ENCODE assay signal across 29 cellular contexts in genomic region chr3:69378112-69378799, GRCh38.
"Had no signal": no experiment of that assay in that cellular context is flagged by ENCODE, and none has a peak within 500 bp of the region (broad histone marks: within the 10 kb centered on the region; RNA-seq: fewer than 3 reads in every experiment).

No MANE protein-coding gene starts in this region.

- H3K4me3 Mint-ChIP-seq: activated naive CD8-positive, alpha-beta T cell treated with anti-CD3 and anti-CD28 coated beads, Interleukin-2, amount 50 U/mL, for 24 hours; central memory CD8-positive, alpha-beta T cell; natural killer cell; neural progenitor cell; T-helper 1 cell treated with Interleukin-12 subunit alpha and Interleukin-12 subunit beta and Interleukin-4 antibody, amounts not matched to agents 30 μg/mL and 1 μg/mL, for 36 hours had no signal

- FAIRE-seq: colon, endometrium, TTC549 had no signal

- H3K9ac ChIP-seq: neural progenitor cell had no signal

- H3K9me3 ChIP-seq: esophagus squamous epithelium, heart right ventricle, spleen, testis had no signal

- H3K4me3 ChIP-seq: esophagus squamous epithelium, heart right ventricle, neural progenitor cell, spleen, testis had no signal

- H3K36me3 Mint-ChIP-seq: natural killer cell, neural progenitor cell had no signal

- H3K27ac Mint-ChIP-seq: activated naive CD8-positive, alpha-beta T cell treated with anti-CD3 and anti-CD28 coated beads, Interleukin-2, amount 50 U/mL, for 24 hours; natural killer cell; neural progenitor cell; T-helper 1 cell treated with Interleukin-12 subunit alpha and Interleukin-12 subunit beta and Interleukin-4 antibody, amounts not matched to agents 30 μg/mL and 1 μg/mL, for 36 hours had no signal

- H3K27me3 Mint-ChIP-seq: central memory CD8-positive, alpha-beta T cell had no signal

- H3K36me3 ChIP-seq: esophagus squamous epithelium, heart right ventricle, neural progenitor cell, spleen, WERI-Rb-1 had no signal

- ATAC-seq: activated CD4-positive, CD25-positive, alpha-beta regulatory T cell treated with anti-CD3 and anti-CD28 coated beads, Interleukin-2, amount 50 U/mL, for 24 hours; activated naive CD8-positive, alpha-beta T cell treated with anti-CD3 and anti-CD28 coated beads, Interleukin-2, amount 50 U/mL, for 24 hours; natural killer cell; stimulated activated naive CD8-positive, alpha-beta T cell treated with anti-CD3 and anti-CD28 coated beads, Interleukin-15, Interleukin-2, amounts not matched to agents 100 U/mL and 50 U/mL, for 24 hours had no signal

- H3K4me1 Mint-ChIP-seq: activated naive CD8-positive, alpha-beta T cell treated with anti-CD3 and anti-CD28 coated beads, Interleukin-2, amount 50 U/mL, for 24 hours; central memory CD8-positive, alpha-beta T cell; neural progenitor cell had no signal

- H2AFZ ChIP-seq: neural progenitor cell had no signal

- H3K9me3 Mint-ChIP-seq: activated naive CD8-positive, alpha-beta T cell treated with anti-CD3 and anti-CD28 coated beads, Interleukin-2, amount 50 U/mL, for 24 hours; central memory CD8-positive, alpha-beta T cell; natural killer cell; neural progenitor cell; T-helper 1 cell treated with Interleukin-12 subunit alpha and Interleukin-12 subunit beta and Interleukin-4 antibody, amounts not matched to agents 30 μg/mL and 1 μg/mL, for 36 hours had no signal

- H3K4me2 ChIP-seq: neural progenitor cell had no signal

- DNase-seq: activated CD4-positive, alpha-beta T cell treated with anti-CD3 and anti-CD28 coated beads for 48 hours; activated CD4-positive, alpha-beta T cell treated with anti-CD3 and anti-CD28 coated beads, Interleukin-2, amount 50 U/mL, for 48 hours; activated CD8-positive, alpha-beta memory T cell treated with anti-CD3 and anti-CD28 coated beads for 24 hours; activated gamma-delta T cell treated with Interleukin-2 at 50 U/mL for 16 hours; activated naive CD4-positive, alpha-beta T cell treated with anti-CD3 and anti-CD28 coated beads, Interleukin-2, amount 50 U/mL, for 16 hours; activated naive CD8-positive, alpha-beta T cell treated with anti-CD3 and anti-CD28 coated beads, Interleukin-2, amount 50 U/mL, for 24 hours; amygdala; effector CD8-positive, alpha-beta T cell; esophagus squamous epithelium; foreskin melanocyte; heart right ventricle; mesendoderm; natural killer cell; right cardiac atrium; spleen; stimulated activated naive CD8-positive, alpha-beta T cell treated with anti-CD3 and anti-CD28 coated beads, Interleukin-15, Interleukin-2, amounts not matched to agents 100 U/mL and 50 U/mL, for 24 hours; SW 1271; T-helper 9 cell; testis; trophoblast cell; WERI-Rb-1 had no signal

- H3K4me1 ChIP-seq: neural progenitor cell, testis had no signal

- H3K27me3 ChIP-seq: esophagus squamous epithelium, heart right ventricle, neural progenitor cell, spleen, testis had no signal

- H3K27ac ChIP-seq: epithelial cell of prostate, esophagus squamous epithelium, neural progenitor cell, testis, WERI-Rb-1 had no signal
